17 cellular contexts compared by ENCODE assay signal in the genomic region with DNA sequence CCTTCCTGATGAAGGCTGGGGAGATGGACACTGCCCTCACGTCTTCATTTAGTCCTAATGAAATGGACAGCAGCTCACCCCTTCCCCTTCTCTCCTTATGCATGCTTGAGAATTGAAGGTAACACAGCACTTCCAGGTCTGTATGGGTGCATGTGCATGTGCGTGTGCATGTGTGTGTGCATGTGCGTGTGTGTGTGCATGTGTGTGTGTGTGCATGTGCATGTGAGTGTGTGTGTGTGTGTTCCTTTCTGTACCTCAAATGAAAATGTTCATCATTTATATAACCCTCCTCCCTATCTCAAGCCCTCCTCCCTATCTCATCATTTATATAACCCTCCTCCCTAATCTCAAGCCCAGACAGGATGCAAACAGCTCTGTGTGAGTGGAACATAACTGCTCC.
DNase-seq lines count a peak whose midpoint lies in the region; ATAC-seq, FAIRE-seq and TF ChIP-seq lines count a peak whose summit lies in the region.
"Had no signal": no experiment of that assay in that cellular context is flagged by ENCODE, and none has a peak within 500 bp of the region (broad histone marks: within the 10 kb centered on the region; RNA-seq: fewer than 3 reads in every experiment).

No MANE protein-coding gene starts in this region.

- no peak for TF ChIP-seq POLR2A in K562 (conservative IDR thresholded peaks at IDR 0.05)

- H3K27me3 ChIP-seq in K562 (ENCODE audit: control insufficient read depth in 2 of 2, insufficient read depth in 2 of 2, low read length in 2 of 2) (no peaks in the 10 kb centered on the region), neural progenitor cell (no peaks in the 10 kb centered on the region)

- H4K20me1 ChIP-seq in K562 (replicated peaks; ENCODE audit: control insufficient read depth, insufficient read depth, low read length), result no peaks in the 10 kb centered on the region
- no peaks in the 10 kb centered on the region for H4K20me1 ChIP-seq in neural progenitor cell (ENCODE audit: low read depth)

- ATAC-seq in K562, result no peak
- ATAC-seq: GM23338 had no signal

- H3K4me2 ChIP-seq in K562 (ENCODE audit: insufficient read depth, low read length) (no peak overlapping the region), neural progenitor cell (no peak overlapping the region)
- H3K4me2 ChIP-seq: GM23338 had no signal

- BruUV-seq in K562 (replicated peaks; lab: Mats Ljungman, UMichigan), result no TSS peak

- FAIRE-seq in K562 (lab: Jason Lieb, UNC), result no peak
- FAIRE-seq: GM12891, GM18507 had no signal

- TF ChIP-seq CTCF in HEK293 (tag by site-specific recombination; IDR thresholded peaks at IDR 0.05) (no peak), K562 (IDR thresholded peaks at IDR 0.05 in 2 of 3, conservative IDR thresholded peaks at IDR 0.05 in 1 of 3; ENCODE audit: insufficient read depth in 2 of 3, low read depth in 1 of 3, low read length in 3 of 3) (no peak), neural progenitor cell (IDR thresholded peaks at IDR 0.05) (no peak), foreskin fibroblast (IDR thresholded peaks at IDR 0.05; ENCODE audit: low read depth, low read length) (no peak)

- H3K79me2 ChIP-seq in K562 (ENCODE audit: control insufficient read depth, insufficient read depth, low read length), result no peaks in the 10 kb centered on the region
- no peaks in the 10 kb centered on the region for H3K79me2 ChIP-seq in neural progenitor cell (ENCODE audit: low read depth)

- in situ Hi-C loops in K562 (cut with MboI), result no loop called here

- peaks cover 10% of the 10 kb centered on the region for H3K27me3 Mint-ChIP-seq in neural progenitor cell (ENCODE audit: insufficient read depth, low read depth)
- H3K27me3 Mint-ChIP-seq: CD4-positive, alpha-beta memory T cell had no signal

- no peak overlapping the region for H3K27ac ChIP-seq in HEK293 (ENCODE audit: extremely low read depth, low read depth, low read length)
- H3K27ac ChIP-seq in K562 (ENCODE audit: extremely low read depth, low read depth, low read length), result no peak overlapping the region
- H3K27ac ChIP-seq in neural progenitor cell, result no peak overlapping the region

- no peak overlapping the region for H3K4me3 ChIP-seq in HEK293 (ENCODE audit: low read depth, low read length)
- H3K4me3 ChIP-seq in K562, result no peak overlapping the region
- no peak overlapping the region for H3K4me3 ChIP-seq in neural progenitor cell
- H3K4me3 ChIP-seq in foreskin fibroblast (ENCODE audit: low read depth in 1 of 2, low read length in 2 of 2), result no peak overlapping the region
- H3K4me3 ChIP-seq: GM23338, HAP-1 had no signal

- no peak for TF ChIP-seq RAD21 in K562 (CRISPR knock-in tag; conservative IDR thresholded peaks at IDR 0.05 in 1 of 2, IDR thresholded peaks at IDR 0.05 in 1 of 2)

- H3K36me3 ChIP-seq in HEK293 (ENCODE audit: control insufficient read depth in 2 of 2, insufficient read depth in 1 of 2, low read length in 2 of 2) (no peaks in the 10 kb centered on the region), K562 (ENCODE audit: control insufficient read depth, insufficient read depth, low read length) (no peaks in the 10 kb centered on the region), neural progenitor cell (no peaks in the 10 kb centered on the region)
- H3K36me3 ChIP-seq: HAP-1 had no signal

- POLR2A ChIA-PET in HEK293 (lab: Yijun Ruan, JAX) (no interaction called here), K562 (lab: Yijun Ruan, JAX) (no interaction called here)

- H3K9ac ChIP-seq in K562 (ENCODE audit: insufficient read depth in 1 of 2, low read depth in 2 of 2, low read length in 2 of 2), result no peak overlapping the region
- H3K9ac ChIP-seq in neural progenitor cell, result no peak overlapping the region

- H3K4me1 ChIP-seq in HEK293 (ENCODE audit: control insufficient read depth, insufficient read depth, low read length) (no peaks in the 10 kb centered on the region), K562 (replicated peaks in 1 of 2; ENCODE audit: control insufficient read depth in 2 of 2, insufficient read depth in 2 of 2, low read length in 2 of 2) (no peaks in the 10 kb centered on the region), neural progenitor cell (no peaks in the 10 kb centered on the region)
- H3K4me1 ChIP-seq: HAP-1 had no signal

- peaks cover 8% of the 10 kb centered on the region for H3K4me1 Mint-ChIP-seq in neural progenitor cell
- H3K4me1 Mint-ChIP-seq: CD4-positive, alpha-beta memory T cell; GM23338 had no signal

- H3K9me1 ChIP-seq in K562 (ENCODE audit: control insufficient read depth, insufficient read depth, low read length), result no peaks in the 10 kb centered on the region

- 4% methylated on average over 3 of the region's 3 CpGs for WGBS in K562 (ENCODE audit: insufficient coverage, low coverage, missing lambda C conversion rate)

- peaks cover 5% of the 10 kb centered on the region for H3K9me3 Mint-ChIP-seq in neural progenitor cell
- H3K9me3 Mint-ChIP-seq: GM23338 had no signal

- H3K36me3 Mint-ChIP-seq in neural progenitor cell, result no peaks in the 10 kb centered on the region
- H3K36me3 Mint-ChIP-seq: CD4-positive, alpha-beta memory T cell had no signal

- CTCF ChIA-PET in HEK293 (lab: Yijun Ruan, JAX), result no interaction called here
- CTCF ChIA-PET in K562 (lab: Yijun Ruan, JAX; ENCODE audit: low intra/inter-chr PET ratio), result no interaction called here

- no peaks in the 10 kb centered on the region for H3K9me3 ChIP-seq in HEK293 (ENCODE audit: control insufficient read depth, insufficient read depth, low read depth, low read length)
- 0 out of 2 replicates have a peak, but pooled peaks cover 2% of the 10 kb centered on the region for H3K9me3 ChIP-seq in K562 (replicated peaks; ENCODE audit: control insufficient read depth, insufficient read depth, low read depth, low read length)
- no peaks in the 10 kb centered on the region for H3K9me3 ChIP-seq in neural progenitor cell (ENCODE audit: low read depth)
- H3K9me3 ChIP-seq: HAP-1 had no signal

- H3K27ac Mint-ChIP-seq in neural progenitor cell, result peak overlapping the region; percentile 46
- H3K27ac Mint-ChIP-seq: CD4-positive, alpha-beta memory T cell; GM23338 had no signal

- intact Hi-C loops in K562 (cut with micrococcal nuclease), result no loop called here

- TF ChIP-seq EP300 in K562 (IDR thresholded peaks at IDR 0.05; ENCODE audit: low read length), result no peak

- H3F3A ChIP-seq in neural progenitor cell (ENCODE audit: low read depth), result no peaks in the 10 kb centered on the region

- no peak overlapping the region for H3K4me3 Mint-ChIP-seq in neural progenitor cell
- H3K4me3 Mint-ChIP-seq: GM23338 had no signal

- H2AFZ ChIP-seq in K562 (ENCODE audit: low read depth, low read length) (no peak overlapping the region), neural progenitor cell (replicated peaks) (no peak overlapping the region)
- H2AFZ ChIP-seq: GM23338 had no signal

- DNase-seq in K562 (ENCODE audit: extremely low read depth in 1 of 4, low spot score in 3 of 4) (no peak), neural progenitor cell (ENCODE audit: low spot score) (no peak), SKM-1 (lab: John Stamatoyannopoulos, UW; ENCODE audit: unreplicated experiment) (no peak), NCI-H187 treated with DMSO at 0.1 percent for 48 hours (lab: John Stamatoyannopoulos, UW) (no peak), foreskin fibroblast (no peak)
- DNase-seq: C1 segment of cervical spinal cord; Calu3; CD4-positive, alpha-beta memory T cell; COR-L47; DMS53; DMS79 treated with DMSO at 0.1 percent for 48 hours; GF-D8 had no signal

TF ChIP-seq in HEK293, 187 proteins besides CTCF, POLR2A, EP300 and RAD21:
- TF ChIP-seq, protein P1, sequence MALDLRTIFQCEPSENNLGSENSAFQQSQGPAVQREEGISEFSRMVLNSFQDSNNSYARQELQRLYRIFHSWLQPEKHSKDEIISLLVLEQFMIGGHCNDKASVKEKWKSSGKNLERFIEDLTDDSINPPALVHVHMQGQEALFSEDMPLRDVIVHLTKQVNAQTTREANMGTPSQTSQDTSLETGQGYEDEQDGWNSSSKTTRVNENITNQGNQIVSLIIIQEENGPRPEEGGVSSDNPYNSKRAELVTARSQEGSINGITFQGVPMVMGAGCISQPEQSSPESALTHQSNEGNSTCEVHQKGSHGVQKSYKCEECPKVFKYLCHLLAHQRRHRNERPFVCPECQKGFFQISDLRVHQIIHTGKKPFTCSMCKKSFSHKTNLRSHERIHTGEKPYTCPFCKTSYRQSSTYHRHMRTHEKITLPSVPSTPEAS (tag by site-specific recombination; IDR thresholded peaks at IDR 0.05), result peak; percentile 63
- TF ChIP-seq GFI1B (tag by site-specific recombination; IDR thresholded peaks at IDR 0.05), result no peak

TF ChIP-seq in K562, 482 proteins besides CTCF, POLR2A, EP300 and RAD21:
- TF ChIP-seq RNF2 (IDR thresholded peaks at IDR 0.05), result no peak
- TF ChIP-seq ZNF263 (CRISPR knock-in tag; IDR thresholded peaks at IDR 0.05; ENCODE audit: borderline replicate concordance), result peak; percentile 41
